Comparison of ENCODE assay signal across 1 cellular context in genomic region chr12:54173066-54173726, GRCh38.
A peak's percentile ranks its signal among the peaks of the same experiment; 100 is the strongest.
TF ChIP-seq lines count a peak whose summit lies in the region.

No MANE protein-coding gene starts in this region.

TF ChIP-seq in neural cell, 6 proteins besides CTCF, POLR2A, EP300 and RAD21 (continued from another document):
- TF ChIP-seq REST (IDR thresholded peaks at IDR 0.05; ENCODE audit: borderline replicate concordance): no peak
- TF ChIP-seq MXI1 (conservative IDR thresholded peaks at IDR 0.05; ENCODE audit: poor library complexity, severe bottlenecking): peak; percentile 42
